In genomic region chr2:235498556-235499305, GRCh38 we compare ENCODE assay signal across 15 cellular contexts. TPM values are rescaled to one million over a fixed set of nuclear protein-coding genes. Genes with fewer than 3 reads are reported as not detected.
DNase-seq lines count a peak whose midpoint lies in the region; ATAC-seq and TF ChIP-seq lines count a peak whose summit lies in the region.
"Had no signal": no experiment of that assay in that cellular context is flagged by ENCODE, and none has a peak within 500 bp of the region (broad histone marks: within the 10 kb centered on the region; RNA-seq: fewer than 3 reads in every experiment).

No MANE protein-coding gene starts in this region.

- no peaks in the 10 kb centered on the region for H3K9me3 ChIP-seq in Karpas-422 (ENCODE audit: low read length)
- H3K9me3 ChIP-seq: thoracic aorta had no signal

- no peak overlapping the region for H2BK5ac ChIP-seq in mesendoderm (ENCODE audit: low read length)

- no peaks in the 10 kb centered on the region for H4K20me1 ChIP-seq in Karpas-422 (ENCODE audit: insufficient read depth, low read depth, low read length)

- TF ChIP-seq CTCF in HFFc6 (IDR thresholded peaks at IDR 0.05) (0 out of 2 replicates have a peak, but pooled peaks have one; percentile 15), brain (conservative IDR thresholded peaks at IDR 0.05) (no peak)

- H2AK5ac ChIP-seq in mesendoderm (ENCODE audit: low read length), result no peak overlapping the region

- H3K9ac ChIP-seq in mesendoderm (ENCODE audit: low read length), result no peak overlapping the region
- H3K9ac ChIP-seq in Karpas-422 (ENCODE audit: low read length), result no peak overlapping the region

- H3K27ac ChIP-seq in mesendoderm (ENCODE audit: low read depth, low read length), result no peak overlapping the region
- no peak overlapping the region for H3K27ac ChIP-seq in Karpas-422 (ENCODE audit: low read length)
- H3K27ac ChIP-seq: thoracic aorta had no signal

- no peak overlapping the region for H2BK120ac ChIP-seq in mesendoderm (ENCODE audit: low read depth, low read length)

- H3K4me3 ChIP-seq in mesendoderm (ENCODE audit: low read length), result no peak overlapping the region
- no peak overlapping the region for H3K4me3 ChIP-seq in Karpas-422 (ENCODE audit: low read length)
- H3K4me3 ChIP-seq: thoracic aorta had no signal

- H3K27ac Mint-ChIP-seq in HFFc6 (no peak overlapping the region), brain (no peak overlapping the region)
- H3K27ac Mint-ChIP-seq: CD4-positive, CD25-positive, alpha-beta regulatory T cell; IgD-negative memory B cell; natural killer cell treated with Interleukin-12 subunit alpha and Interleukin-12 subunit beta and Interleukin-15 and Interleukin-18, amount 100 ng/mL, for 72 hours had no signal

- H3K79me2 ChIP-seq in mesendoderm (ENCODE audit: control insufficient read depth, insufficient read depth, low read length) (peaks cover 72% of the 10 kb centered on the region), Karpas-422 (ENCODE audit: low read length) (no peaks in the 10 kb centered on the region)

- no peak overlapping the region for H4K8ac ChIP-seq in mesendoderm (ENCODE audit: low read depth, low read length)

- H2BK15ac ChIP-seq in mesendoderm (replicated peaks; ENCODE audit: low read depth), result no peak overlapping the region

- no peak for ATAC-seq in HG02970 (IDR thresholded peaks at IDR 0.05; ENCODE audit: low FRiP score, unreplicated experiment)
- ATAC-seq in GM21515 (IDR thresholded peaks at IDR 0.05; ENCODE audit: unreplicated experiment), result no peak
- ATAC-seq: natural killer cell treated with Interleukin-12 subunit alpha and Interleukin-12 subunit beta and Interleukin-15 and Interleukin-18, amount 100 ng/mL, for 72 hours had no signal

- no peak overlapping the region for H3K23ac ChIP-seq in mesendoderm (ENCODE audit: low read length)

- H3K4me1 ChIP-seq in mesendoderm (ENCODE audit: control insufficient read depth, low read depth, low read length), result peaks cover 5% of the 10 kb centered on the region
- no peaks in the 10 kb centered on the region for H3K4me1 ChIP-seq in Karpas-422 (ENCODE audit: low read length)

- no peak overlapping the region for H3K18ac ChIP-seq in mesendoderm (ENCODE audit: low read length)

- H3K36me3 ChIP-seq in mesendoderm (ENCODE audit: control insufficient read depth, insufficient read depth, low read length), result no peaks in the 10 kb centered on the region
- H3K36me3 ChIP-seq in Karpas-422 (ENCODE audit: insufficient read depth, low read length), result no peaks in the 10 kb centered on the region
- H3K36me3 ChIP-seq: thoracic aorta had no signal

- DNase-seq in COR-L47 (lab: John Stamatoyannopoulos, UW), result peak; percentile 9
- DNase-seq in HFFc6, result no peak
- peak; percentile 59 for DNase-seq in mesendoderm
- DNase-seq in inferior parietal cortex (ENCODE audit: extremely low spot score), result no peak
- DNase-seq in Karpas-422, result no peak
- DNase-seq: activated T-cell treated with anti-CD3 and anti-CD28 coated beads, Interleukin-2, amount 50 U/mL, for 1 hour; CD4-positive, CD25-positive, alpha-beta regulatory T cell; cortex of kidney; NCI-H1694 had no signal

- no peak overlapping the region for H4K5ac ChIP-seq in mesendoderm (ENCODE audit: low read length)

- H3K4me1 Mint-ChIP-seq in HFFc6 (ENCODE audit: low read depth) (peaks cover 53% of the 10 kb centered on the region), brain (peaks cover 87% of the 10 kb centered on the region)
- H3K4me1 Mint-ChIP-seq: IgD-negative memory B cell had no signal

- H3K27me3 ChIP-seq in mesendoderm (ENCODE audit: insufficient read depth, low read length, poor library complexity) (no peaks in the 10 kb centered on the region), Karpas-422 (ENCODE audit: low read length) (no peaks in the 10 kb centered on the region)

- peaks cover 23% of the 10 kb centered on the region for H3K79me1 ChIP-seq in mesendoderm (ENCODE audit: low read length)

- H3K36me3 Mint-ChIP-seq in HFFc6 (ENCODE audit: low read depth) (no peaks in the 10 kb centered on the region), brain (peaks cover 11% of the 10 kb centered on the region)
- H3K36me3 Mint-ChIP-seq: CD4-positive, CD25-positive, alpha-beta regulatory T cell; IgD-negative memory B cell; natural killer cell treated with Interleukin-12 subunit alpha and Interleukin-12 subunit beta and Interleukin-15 and Interleukin-18, amount 100 ng/mL, for 72 hours had no signal

- H3K9me3 Mint-ChIP-seq in HFFc6, result no peaks in the 10 kb centered on the region
- H3K9me3 Mint-ChIP-seq in brain, result no peaks in the 10 kb centered on the region
- H3K9me3 Mint-ChIP-seq: CD4-positive, CD25-positive, alpha-beta regulatory T cell; natural killer cell treated with Interleukin-12 subunit alpha and Interleukin-12 subunit beta and Interleukin-15 and Interleukin-18, amount 100 ng/mL, for 72 hours had no signal

- H3K4me2 ChIP-seq in mesendoderm (ENCODE audit: low read length) (no peak overlapping the region), Karpas-422 (ENCODE audit: low read depth, low read length, poor library complexity, severe bottlenecking) (no peak overlapping the region)

- no CpG with 5 or more reads among the region's 21 CpGs for WGBS in mesendoderm (ENCODE audit: extremely low coverage, insufficient coverage, low lambda C conversion rate)

- H3K4me3 Mint-ChIP-seq in HFFc6, result no peak overlapping the region
- H3K4me3 Mint-ChIP-seq in brain, result peak overlapping the region in 4 of 5 experiments; percentile 32 to 90 (median 53)
- H3K4me3 Mint-ChIP-seq: CD4-positive, CD25-positive, alpha-beta regulatory T cell; IgD-negative memory B cell; natural killer cell treated with Interleukin-12 subunit alpha and Interleukin-12 subunit beta and Interleukin-15 and Interleukin-18, amount 100 ng/mL, for 72 hours had no signal

- H3K9me2 ChIP-seq in Karpas-422 (replicated peaks; ENCODE audit: insufficient read depth, low read length), result no peaks in the 10 kb centered on the region

- H3K4ac ChIP-seq in mesendoderm (ENCODE audit: low read depth, low read length), result no peak overlapping the region

- H2AFZ ChIP-seq in Karpas-422 (ENCODE audit: low read length), result no peak overlapping the region

- no peak overlapping the region for H3K56ac ChIP-seq in mesendoderm (ENCODE audit: low read length)

- H3K27me3 Mint-ChIP-seq in HFFc6 (ENCODE audit: insufficient read depth) (no peaks in the 10 kb centered on the region; the same call in 1 of the 2 replicates), brain (peaks cover 13% of the 10 kb centered on the region)

RNA-seq across cellular contexts. Expression of gene AGAP1, which starts 4.9 kb away (rescaled TPM):
- 10 to 100 TPM; 14.1 to 16.0 (median 15.1) TPM for total RNA-seq in HFFc6 (2021; fragmentation: NEBNext Ultra II Directional; extraction: Animal tissue kit (Norgen Biotek cat#: 25700))
- polyA plus RNA-seq in brain (ENCODE audit: insufficient read depth, low read depth, low replicate concordance), result 34.9 TPM
- polyA plus RNA-seq in mesendoderm (2013, experiment 1 of 2), result 17.4 TPM
- 16.8 TPM for polyA plus RNA-seq in mesendoderm (2013, experiment 2 of 2)
- total RNA-seq in Karpas-422 (2014; rRNA removed; shearing (Covaris generic); ENCODE audit: low replicate concordance), result not detected in 2 replicates
- polyA plus RNA-seq: CD4-positive, CD25-positive, alpha-beta regulatory T cell; IgD-negative memory B cell had no signal

Comparison
In these comparisons a context has a peak if more than half of its experiments do, and no peak if none do; other contexts are left out.
1. DNase-seq: peak in COR-L47 (single experiment) and mesendoderm (single experiment); none in HFFc6 (single experiment), inferior parietal cortex (single experiment) and Karpas-422 (single experiment).
2. RNA of gene AGAP1, which starts 4.9 kb away (total RNA-seq): 14.1 to 16.0 TPM in HFFc6; not detected in Karpas-422; every median in the first group is over 10 times any median in the second.